Comparison of ENCODE assay signal across 9 cellular contexts in the genomic region with DNA sequence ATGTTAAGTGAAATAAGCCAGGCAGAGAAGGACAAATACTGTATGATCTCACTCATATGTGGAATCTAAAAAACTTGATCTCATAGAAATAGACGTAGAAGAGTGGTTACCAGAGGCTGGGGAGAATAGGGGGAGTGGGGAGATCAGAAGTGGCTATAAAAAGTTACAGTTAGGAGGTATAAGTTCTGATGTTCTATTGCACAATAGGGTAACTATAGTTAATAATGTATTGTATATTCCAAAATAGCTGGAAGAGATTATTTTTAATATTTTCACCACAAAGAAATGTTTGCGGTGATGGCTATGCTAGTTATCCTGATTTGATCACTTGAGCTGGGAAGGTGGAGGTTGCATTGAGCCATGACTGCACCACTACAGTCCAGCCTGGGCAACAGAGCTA. TPM values are rescaled to one million over a fixed set of nuclear protein-coding genes. Genes with fewer than 3 reads are reported as not detected.
"Had no signal": no experiment of that assay in that cellular context is flagged by ENCODE, and none has a peak within 500 bp of the region (broad histone marks: within the 10 kb centered on the region; RNA-seq: fewer than 3 reads in every experiment).

No MANE protein-coding gene starts in this region.

- H3K4me3 ChIP-seq: GM23338 had no signal

- FAIRE-seq: H1, H54, HTR-8/SVneo had no signal

- H2AFZ ChIP-seq: GM23338 had no signal

- H3K4me2 ChIP-seq: GM23338, KMS-11 had no signal

- ATAC-seq: GM23338 had no signal

- H3K9ac ChIP-seq: KMS-11 had no signal

- DNase-seq: H9, HCEC 1CT, KBM-7 had no signal

- H3K27ac ChIP-seq: KMS-11 had no signal

RNA-seq across cellular contexts. Expression of gene SLC18A2, which starts 53.8 kb away (rescaled TPM):
- total RNA-seq: HT-29 had no signal
